Comparison of ENCODE assay signal across 8 cellular contexts in the genomic region with DNA sequence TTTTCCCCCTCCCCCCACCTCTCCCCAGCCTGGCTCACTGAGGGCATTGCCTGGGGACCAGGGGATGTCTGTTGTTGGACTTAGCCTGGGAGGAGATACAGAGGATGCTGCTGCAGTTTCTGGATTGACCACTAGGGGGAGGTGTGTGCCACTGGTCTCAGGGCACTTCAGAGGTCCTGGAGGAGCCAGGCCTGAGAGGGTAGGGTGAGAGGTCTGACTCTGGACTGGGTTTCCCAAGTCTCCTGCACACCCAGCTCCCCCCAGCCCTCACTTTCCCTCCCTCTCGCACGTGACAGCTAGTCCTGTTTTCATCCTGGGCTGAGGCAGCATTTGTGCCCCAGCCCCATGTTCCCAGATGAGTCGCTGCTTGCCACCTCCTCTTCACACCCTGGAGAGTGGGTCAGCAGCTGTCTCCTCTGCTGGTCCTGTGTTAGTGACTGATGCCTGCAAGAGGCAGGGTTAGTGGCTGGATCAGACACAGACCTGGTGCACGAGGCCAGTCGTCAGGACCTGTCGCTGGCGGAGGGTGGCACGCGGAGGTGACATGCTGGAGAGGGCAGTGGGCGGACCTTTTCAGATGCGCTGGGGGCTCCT. TPM values are rescaled to one million over a fixed set of nuclear protein-coding genes. Genes with fewer than 3 reads are reported as not detected.
A peak's percentile ranks its signal among the peaks of the same experiment; 100 is the strongest.
DNase-seq lines count a peak whose midpoint lies in the region; ATAC-seq and TF ChIP-seq lines count a peak whose summit lies in the region.

No MANE protein-coding gene starts in this region.

- DNase-seq in AG10803 (ENCODE audit: low read depth) (peak; percentile 61), NCI-H774 (lab: John Stamatoyannopoulos, UW) (peak; percentile 15), memory B cell (ENCODE audit: low spot score in 2 of 2) (peak; percentile 77 to 82)
- peak; percentile 85 for DNase-seq in activated CD4-positive, alpha-beta memory T cell treated with anti-CD3 and anti-CD28 coated beads, Interleukin-2, amount 10 ng/mL, durations not matched to agents 7 days and 5 days
- peak; percentile 61 for DNase-seq in effector CD8-positive, alpha-beta T cell (lab: John Stamatoyannopoulos, UW)
- DNase-seq in stimulated activated CD8-positive, alpha-beta memory T cell treated with anti-CD3 and anti-CD28 coated beads, Interleukin-15, amount 100 ng/mL, for 4 hours (ENCODE audit: low read depth in 2 of 2), result peak; percentile 37 to 54

- no peaks in the 10 kb centered on the region for H3K27me3 Mint-ChIP-seq in activated CD4-positive, alpha-beta memory T cell treated with anti-CD3 and anti-CD28 coated beads, Interleukin-2, amount 10 ng/mL, durations not matched to agents 7 days and 5 days
- H3K27me3 Mint-ChIP-seq in memory B cell, result no peaks in the 10 kb centered on the region

- H3K4me3 ChIP-seq in AG10803 (ENCODE audit: low read length), result no peak overlapping the region

- H3K27ac Mint-ChIP-seq in activated CD4-positive, alpha-beta memory T cell treated with anti-CD3 and anti-CD28 coated beads, Interleukin-2, amount 10 ng/mL, durations not matched to agents 7 days and 5 days, result no peak overlapping the region
- no peak overlapping the region for H3K27ac Mint-ChIP-seq in memory B cell

- TF ChIP-seq CTCF in AG10803 (conservative IDR thresholded peaks at IDR 0.05; ENCODE audit: low read length), result peak; percentile 97

- H3K9me3 Mint-ChIP-seq in activated CD4-positive, alpha-beta memory T cell treated with anti-CD3 and anti-CD28 coated beads, Interleukin-2, amount 10 ng/mL, durations not matched to agents 7 days and 5 days, result no peaks in the 10 kb centered on the region
- no peaks in the 10 kb centered on the region for H3K9me3 Mint-ChIP-seq in memory B cell

- POLR2A ChIA-PET in activated CD4-positive, alpha-beta memory T cell treated with anti-CD3 and anti-CD28 coated beads, Interleukin-2, amount 10 ng/mL, durations not matched to agents 7 days and 5 days (lab: Charles Lee), result interaction anchor here (1.0 kb wide), 1 partner anchor 37 kb away, joined by 3 read pairs; no protein-coding TSS in a partner anchor

- ATAC-seq in GM18858 (IDR thresholded peaks at IDR 0.05; ENCODE audit: unreplicated experiment), result peak; percentile 66
- ATAC-seq in HG03135 (IDR thresholded peaks at IDR 0.05; ENCODE audit: unreplicated experiment), result peak; percentile 48
- peak; percentile 78 for ATAC-seq in memory B cell (ENCODE audit: low read depth)

- CTCF ChIA-PET in activated CD4-positive, alpha-beta memory T cell treated with anti-CD3 and anti-CD28 coated beads, Interleukin-2, amount 10 ng/mL, durations not matched to agents 7 days and 5 days (lab: Charles Lee), result interaction anchor here (0.6 to 5.7 kb wide), 19 partner anchors 9 to 476 kb away, joined by 3 to 79 read pairs (median 5); a partner anchor contains a TSS

- peaks cover 35% of the 10 kb centered on the region for H3K4me1 Mint-ChIP-seq in activated CD4-positive, alpha-beta memory T cell treated with anti-CD3 and anti-CD28 coated beads, Interleukin-2, amount 10 ng/mL, durations not matched to agents 7 days and 5 days
- H3K4me1 Mint-ChIP-seq in memory B cell, result peaks cover 10% of the 10 kb centered on the region

- no peaks in the 10 kb centered on the region for H3K36me3 Mint-ChIP-seq in activated CD4-positive, alpha-beta memory T cell treated with anti-CD3 and anti-CD28 coated beads, Interleukin-2, amount 10 ng/mL, durations not matched to agents 7 days and 5 days (ENCODE audit: low read depth)
- no peaks in the 10 kb centered on the region for H3K36me3 Mint-ChIP-seq in memory B cell

- H3K4me3 Mint-ChIP-seq in activated CD4-positive, alpha-beta memory T cell treated with anti-CD3 and anti-CD28 coated beads, Interleukin-2, amount 10 ng/mL, durations not matched to agents 7 days and 5 days, result no peak overlapping the region
- H3K4me3 Mint-ChIP-seq in memory B cell, result no peak overlapping the region

RNA-seq across cellular contexts. Expression of a gene that starts 4.4 kb away (rescaled TPM):
- total RNA-seq in activated CD4-positive, alpha-beta memory T cell treated with anti-CD3 and anti-CD28 coated beads, Interleukin-2, amount 10 ng/mL, durations not matched to agents 7 days and 5 days, result 1 to 10 TPM; 1.4 to 1.6 TPM

RNA-seq across cellular contexts. Expression of a gene that starts 8.8 kb away (rescaled TPM):
- 10 to 100 TPM; 30.8 to 32.7 TPM for total RNA-seq in activated CD4-positive, alpha-beta memory T cell treated with anti-CD3 and anti-CD28 coated beads, Interleukin-2, amount 10 ng/mL, durations not matched to agents 7 days and 5 days

RNA-seq across cellular contexts. Expression of a gene that starts 53.4 kb away (rescaled TPM):
- total RNA-seq in activated CD4-positive, alpha-beta memory T cell treated with anti-CD3 and anti-CD28 coated beads, Interleukin-2, amount 10 ng/mL, durations not matched to agents 7 days and 5 days, result 10 to 100 TPM; 10.6 to 11.5 TPM

Comparison
In these comparisons a context has a peak if more than half of its experiments do, and no peak if none do; other contexts are left out.
1. DNase-seq: peak in every context shown above with its lines; median percentile 85 in activated CD4-positive, alpha-beta memory T cell treated with anti-CD3 and anti-CD28 coated beads, Interleukin-2, amount 10 ng/mL, durations not matched to agents 7 days and 5 days; 80 in memory B cell; 61 in AG10803; 61 in effector CD8-positive, alpha-beta T cell; 46 in stimulated activated CD8-positive, alpha-beta memory T cell treated with anti-CD3 and anti-CD28 coated beads, Interleukin-15, amount 100 ng/mL, for 4 hours; 15 in NCI-H774.